ENCODE assay signal across 8 cellular contexts in genomic region chr6:5085638-5086293, GRCh38. TPM values are rescaled to one million over a fixed set of nuclear protein-coding genes. Genes with fewer than 3 reads are reported as not detected.
DNase-seq lines count a peak whose midpoint lies in the region; ATAC-seq and TF ChIP-seq lines count a peak whose summit lies in the region.

No MANE protein-coding gene starts in this region.

- no peak for TF ChIP-seq CTCF in gastroesophageal sphincter (IDR thresholded peaks at IDR 0.05)

- H3K4me3 ChIP-seq in GM08714 (ENCODE audit: low read length) (peak overlapping the region; percentile 41; the same call in 1 of the 2 replicates), gastroesophageal sphincter (peak overlapping the region; percentile 58 to 69)

- ATAC-seq in HG02981 (IDR thresholded peaks at IDR 0.05; ENCODE audit: unreplicated experiment), result peak; percentile 30
- peak; percentile 9 for ATAC-seq in gastroesophageal sphincter
- ATAC-seq in HG03521 (IDR thresholded peaks at IDR 0.05; ENCODE audit: unreplicated experiment), result no peak

- H3K27me3 Mint-ChIP-seq in T-helper 2 cell treated with Interferon-gamma antibody and Interleukin-4, amounts not matched to agents 5 μg/mL and 100 μg/mL, for 36 hours (ENCODE audit: low read depth), result peaks cover 64% of the 10 kb centered on the region

- intact Hi-C loops in posterior vena cava (cut with DNase I), result no loop called here

- no peaks in the 10 kb centered on the region for H3K36me3 ChIP-seq in gastroesophageal sphincter

- H3K4me3 Mint-ChIP-seq in T-helper 2 cell treated with Interferon-gamma antibody and Interleukin-4, amounts not matched to agents 5 μg/mL and 100 μg/mL, for 36 hours, result no peak overlapping the region

- H3K36me3 Mint-ChIP-seq in T-helper 2 cell treated with Interferon-gamma antibody and Interleukin-4, amounts not matched to agents 5 μg/mL and 100 μg/mL, for 36 hours (ENCODE audit: low read depth), result no peaks in the 10 kb centered on the region

- H3K4me1 Mint-ChIP-seq in T-helper 2 cell treated with Interferon-gamma antibody and Interleukin-4, amounts not matched to agents 5 μg/mL and 100 μg/mL, for 36 hours (ENCODE audit: low read depth), result no peaks in the 10 kb centered on the region

- peak overlapping the region; percentile 60 to 89 (median 84) for H3K27ac ChIP-seq in gastroesophageal sphincter

- TF ChIP-seq EP300 in gastroesophageal sphincter (IDR thresholded peaks at IDR 0.05), result no peak

- H3K27me3 ChIP-seq in gastroesophageal sphincter, result no peaks in the 10 kb centered on the region

- no CpG with 5 or more reads among the region's 75 CpGs for WGBS in gastroesophageal sphincter (ENCODE audit: low coverage in 1 of 2), 2 donors

- peaks cover 0 to 32% (median 4%) of the 10 kb centered on the region in 3 donors for H3K4me1 ChIP-seq in gastroesophageal sphincter

- DNase-seq in T-helper 2 cell treated with Interferon-gamma antibody and Interleukin-4, amounts not matched to agents 5 μg/mL and 100 μg/mL, for 36 hours (ENCODE audit: low spot score), result peak; percentile 18
- DNase-seq in posterior vena cava (ENCODE audit: low spot score), result peak; percentile 82
- no peak for DNase-seq in LoVo (ENCODE audit: low spot score)
- no peak for DNase-seq in NCI-H345 (lab: John Stamatoyannopoulos, UW)

- no peak overlapping the region for H3K27ac Mint-ChIP-seq in T-helper 2 cell treated with Interferon-gamma antibody and Interleukin-4, amounts not matched to agents 5 μg/mL and 100 μg/mL, for 36 hours

- no peaks in the 10 kb centered on the region for H3K9me3 Mint-ChIP-seq in T-helper 2 cell treated with Interferon-gamma antibody and Interleukin-4, amounts not matched to agents 5 μg/mL and 100 μg/mL, for 36 hours

- no peaks in the 10 kb centered on the region for H3K9me3 ChIP-seq in gastroesophageal sphincter

- no peak for TF ChIP-seq POLR2A in gastroesophageal sphincter (IDR thresholded peaks at IDR 0.05)

RNA-seq across cellular contexts. Expression of gene PPP1R3G, which starts 0.6 kb away (rescaled TPM):
- total RNA-seq in gastroesophageal sphincter (10 to 100 TPM in 1 of 4 donors, 1 to 10 TPM in 3; 2.2 to 11.8 (median 5.7) TPM), posterior vena cava (1 to 10 TPM; 2.8 to 4.2 TPM)

Comparison
In these comparisons a context has a peak if more than half of its experiments do, and no peak if none do; other contexts are left out.
1. DNase-seq: peak in T-helper 2 cell treated with Interferon-gamma antibody and Interleukin-4, amounts not matched to agents 5 μg/mL and 100 μg/mL, for 36 hours (single experiment) and posterior vena cava (single experiment); none in LoVo (single experiment) and NCI-H345 (single experiment).